Comparison of ENCODE assay signal across 1 cellular context in genomic region chr15:50765202-50765967, GRCh38.
TF ChIP-seq lines count a peak whose summit lies in the region.

Gene SPPL2A, minus strand, starts transcription at chr15:50765706. Its CDS starts 173 bp downstream, at chr15:50765533.

TF ChIP-seq in HepG2, 621 proteins besides CTCF, POLR2A, EP300 and RAD21 (continued from another document and continues in another):
- no peak for TF ChIP-seq ETS1 (CRISPR knock-in tag; IDR thresholded peaks at IDR 0.05)
- no peak for TF ChIP-seq SMAD9 (CRISPR knock-in tag; IDR thresholded peaks at IDR 0.05)
- peak; percentile 65; the same call in 1 of the 2 replicates for TF ChIP-seq PRDM15 (CRISPR knock-in tag; IDR thresholded peaks at IDR 0.05)
- TF ChIP-seq ZFP41 (CRISPR knock-in tag; IDR thresholded peaks at IDR 0.05; ENCODE audit: borderline replicate concordance): no peak
- 0 out of 2 replicates have a peak, but pooled peaks have one; percentile 44 for TF ChIP-seq SPEN (CRISPR knock-in tag; IDR thresholded peaks at IDR 0.05; ENCODE audit: low read depth)
- TF ChIP-seq ZNF580 (CRISPR knock-in tag; IDR thresholded peaks at IDR 0.05; ENCODE audit: borderline replicate concordance, low read depth): no peak; the same call in 1 of the 2 replicates
- no peak for TF ChIP-seq FOXM1 (CRISPR knock-in tag; IDR thresholded peaks at IDR 0.05)
- no peak for TF ChIP-seq SNAI1 (CRISPR knock-in tag; IDR thresholded peaks at IDR 0.05; ENCODE audit: borderline replicate concordance)
- no peak for TF ChIP-seq ZNF678 (CRISPR knock-in tag; IDR thresholded peaks at IDR 0.05)
- TF ChIP-seq ZSCAN21 (CRISPR knock-in tag; IDR thresholded peaks at IDR 0.05; ENCODE audit: borderline replicate concordance): peak; percentile 65; the same call in 1 of the 2 replicates
- no peak for TF ChIP-seq ZNF562 (CRISPR knock-in tag; IDR thresholded peaks at IDR 0.05; ENCODE audit: borderline replicate concordance)
- TF ChIP-seq ZNF747 (CRISPR knock-in tag; IDR thresholded peaks at IDR 0.05; ENCODE audit: borderline replicate concordance): no peak
- TF ChIP-seq SP4 (CRISPR knock-in tag; IDR thresholded peaks at IDR 0.05): peak; percentile 76
- TF ChIP-seq ZNF292 (CRISPR knock-in tag; IDR thresholded peaks at IDR 0.05; ENCODE audit: borderline replicate concordance, low read depth): peak; percentile 35; the same call in 1 of the 2 replicates
- no peak for TF ChIP-seq ZNF383 (CRISPR knock-in tag; IDR thresholded peaks at IDR 0.05; ENCODE audit: borderline replicate concordance)
- no peak for TF ChIP-seq ZNF800 (CRISPR knock-in tag; IDR thresholded peaks at IDR 0.05)
- TF ChIP-seq ZNF407 (CRISPR knock-in tag; IDR thresholded peaks at IDR 0.05; ENCODE audit: not compliant biosample characterization): peak; percentile 16
- peak; percentile 77; the same call in 1 of the 2 replicates for TF ChIP-seq SALL2 (CRISPR knock-in tag; IDR thresholded peaks at IDR 0.05)
- no peak for TF ChIP-seq DNMT3B (CRISPR knock-in tag; conservative IDR thresholded peaks at IDR 0.05)
- TF ChIP-seq ZNF556 (CRISPR knock-in tag; IDR thresholded peaks at IDR 0.05; ENCODE audit: borderline replicate concordance): peak; percentile 57; the same call in 1 of the 2 replicates
- peak; percentile 61; the same call in 1 of the 2 replicates for TF ChIP-seq ZNF503 (CRISPR knock-in tag; IDR thresholded peaks at IDR 0.05)
- no peak for TF ChIP-seq ZC3H13 (CRISPR knock-in tag; IDR thresholded peaks at IDR 0.05)
- no peak for TF ChIP-seq TEF (CRISPR knock-in tag; IDR thresholded peaks at IDR 0.05)
- peak; percentile 84 for TF ChIP-seq ZNF574 (CRISPR knock-in tag; IDR thresholded peaks at IDR 0.05)
